ENCODE assay signal across 18 cellular contexts in the genomic region with DNA sequence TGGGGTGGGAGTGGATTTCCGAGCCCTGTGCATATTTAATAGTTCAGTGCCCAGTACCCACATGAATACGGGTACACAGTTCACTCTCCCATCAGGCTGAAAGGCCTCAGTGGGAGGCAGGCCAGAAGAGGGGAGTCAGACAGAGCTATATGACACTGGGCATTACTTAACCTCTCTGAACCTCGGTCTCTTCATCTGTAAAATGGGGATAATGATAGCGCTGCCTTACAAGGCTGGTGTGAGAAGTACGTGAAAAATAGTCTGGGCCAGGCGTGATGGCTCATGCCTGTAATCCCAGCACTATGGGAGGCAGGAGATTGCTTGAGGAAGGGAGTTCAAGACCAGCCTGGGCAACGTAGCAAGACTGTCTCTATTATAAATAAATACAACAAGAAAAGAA. TPM values are rescaled to one million over a fixed set of nuclear protein-coding genes. Genes with fewer than 3 reads are reported as not detected.
DNase-seq lines count a peak whose midpoint lies in the region; ATAC-seq, FAIRE-seq and TF ChIP-seq lines count a peak whose summit lies in the region.
"Had no signal": no experiment of that assay in that cellular context is flagged by ENCODE, and none has a peak within 500 bp of the region (broad histone marks: within the 10 kb centered on the region; RNA-seq: fewer than 3 reads in every experiment).

No MANE protein-coding gene starts in this region.

- intact Hi-C loops in HepG2 (cut with micrococcal nuclease; ENCODE audit: unreplicated experiment), result loop anchor here (5.0 kb wide), 1 partner anchor 179 kb away; no protein-coding TSS in a partner anchor
- intact Hi-C loops in right lobe of liver (cut with DNase I), result no loop called here
- intact Hi-C loops in mammary epithelial cell (cut with micrococcal nuclease), result no loop called here

- peak overlapping the region; percentile 34 for H4K91ac ChIP-seq in H1 (replicated peaks; ENCODE audit: insufficient read length, low read length)

- FAIRE-seq in HepG2 (lab: Jason Lieb, UNC) (no peak), H1 (lab: Jason Lieb, UNC) (no peak)

- H3K4me3 ChIP-seq in HepG2 (replicated peaks in 1 of 3; ENCODE audit: insufficient read depth in 1 of 3, low read depth in 2 of 3, low read length in 3 of 3), result no peak overlapping the region
- H3K4me3 ChIP-seq in right lobe of liver, result no peak overlapping the region
- no peak overlapping the region; a peak in 1 of 8 replicates for H3K4me3 ChIP-seq in H1 (ENCODE audit: extremely low read depth in 1 of 4, insufficient read depth in 2 of 4, low read depth in 3 of 4, low read length in 4 of 4)
- H3K4me3 ChIP-seq in mammary epithelial cell (replicated peaks in 1 of 3; ENCODE audit: insufficient read depth in 1 of 3, low read depth in 2 of 3, low read length in 3 of 3), result no peak overlapping the region
- H3K4me3 ChIP-seq: MG63 had no signal

- no peak overlapping the region for H3K56ac ChIP-seq in H1 (replicated peaks; ENCODE audit: insufficient read length, low read depth, low read length)

- H3K27me3 ChIP-seq in HepG2 (ENCODE audit: control insufficient read depth in 1 of 2, insufficient read depth in 2 of 2, low read length in 2 of 2), result peaks cover 11 to 36% of the 10 kb centered on the region in 2 experiments
- no peaks in the 10 kb centered on the region for H3K27me3 ChIP-seq in right lobe of liver
- peaks cover 0 to 11% (median 7%) of the 10 kb centered on the region in 4 experiments; a peak in 5 of 7 replicates for H3K27me3 ChIP-seq in H1 (replicated peaks in 1 of 4; ENCODE audit: control insufficient read depth in 3 of 4, extremely low read depth in 1 of 4, insufficient read depth in 3 of 4, low read length in 3 of 4)
- peaks cover 9% of the 10 kb centered on the region for H3K27me3 ChIP-seq in mammary epithelial cell (ENCODE audit: insufficient read depth, low read length)
- H3K27me3 ChIP-seq: MG63 had no signal

- H3K79me2 ChIP-seq in HepG2 (ENCODE audit: insufficient read depth, low read length) (no peaks in the 10 kb centered on the region), H1 (ENCODE audit: control insufficient read depth in 1 of 2, insufficient read depth in 2 of 2, low read length in 2 of 2) (peaks cover 19 to 77% of the 10 kb centered on the region in 2 experiments), mammary epithelial cell (ENCODE audit: insufficient read depth, low read length) (no peaks in the 10 kb centered on the region)

- H3K27ac Mint-ChIP-seq in progenitor cell of endocrine pancreas, result no peak overlapping the region

- no peak overlapping the region for H3K14ac ChIP-seq in H1 (ENCODE audit: insufficient read length)

- DNase-seq in HepG2 (ENCODE audit: low spot score) (no peak), right lobe of liver (no peak), H1 (ENCODE audit: low read depth in 1 of 2, low spot score in 2 of 2) (no peak), progenitor cell of endocrine pancreas (ENCODE audit: low spot score, unreplicated experiment) (no peak), 8988T (no peak), mammary epithelial cell (no peak)
- DNase-seq: Caco-2, EL, Karpas-422, MG63, NCI-H1092 treated with DMSO at 0.1 percent for 48 hours, NCI-H1694, NCI-H2107, NCI-H446 treated with DMSO at 0.1 percent for 48 hours, NCI-H748 treated with DMSO at 0.1 percent for 48 hours, OCI-M1 had no signal

- BruUV-seq in HepG2 (replicated peaks; lab: Mats Ljungman, UMichigan) (no TSS peak), mammary epithelial cell (replicated peaks; lab: Mats Ljungman, UMichigan) (no TSS peak)

- peaks cover 28% of the 10 kb centered on the region for H3K79me1 ChIP-seq in H1 (ENCODE audit: low read depth, low read length)

- H3K4me2 ChIP-seq in HepG2 (ENCODE audit: low read depth, low read length), result no peak overlapping the region
- H3K4me2 ChIP-seq in H1 (ENCODE audit: insufficient read depth in 1 of 2, low read depth in 2 of 2, low read length in 2 of 2), result peak overlapping the region in 1 of 2 experiments; percentile 11; a peak in 1 of 4 replicates
- no peak overlapping the region for H3K4me2 ChIP-seq in mammary epithelial cell (ENCODE audit: insufficient read depth, low read depth, low read length)

- H3K27ac ChIP-seq in HepG2 (ENCODE audit: extremely low read length, insufficient read depth, low read length) (no peak overlapping the region), right lobe of liver (no peak overlapping the region), H1 (ENCODE audit: low read depth, low read length) (peak overlapping the region; percentile 18; the same call in 1 of the 2 replicates), mammary epithelial cell (ENCODE audit: insufficient read depth, low read depth, low read length) (no peak overlapping the region)
- H3K27ac ChIP-seq: C4-2B had no signal

- H3K4ac ChIP-seq in H1 (replicated peaks; ENCODE audit: insufficient read length, low read depth, low read length), result peak overlapping the region; percentile 71

- CTCF ChIA-PET in HepG2 (lab: Yijun Ruan, JAX; ENCODE audit: low intra/inter-chr PET ratio, low total read pairs), result no interaction called here
- CTCF ChIA-PET in H1 (lab: Charles Lee; ENCODE audit: partially characterized antibody), result interaction anchor here (0.5 to 1.7 kb wide), 3 partner anchors 10 to 310 kb away, joined by 3 to 4 read pairs (median 4); no protein-coding TSS in a partner anchor
- CTCF ChIA-PET in mammary epithelial cell (lab: Charles Lee; ENCODE audit: low non-redundant PET), result no interaction called here

- in situ Hi-C loops in HepG2 (cut with HindIII; ENCODE audit: extremely low pct_ligation_motif_present, low pct_unique_long_range_greater_than_20kb) (no loop called here), mammary epithelial cell (cut with MboI; ENCODE audit: low sequenced_read_pairs in 2 of 2) (loop anchor here in 1 of 2 donors (10.0 kb wide), 1 partner anchor 276 kb away; no protein-coding TSS in a partner anchor)

- peak overlapping the region; percentile 52; the same call in 1 of the 2 replicates for H2BK20ac ChIP-seq in H1 (ENCODE audit: low read length)

- H3K27me3 Mint-ChIP-seq in progenitor cell of endocrine pancreas, result peaks cover 8% of the 10 kb centered on the region

- H2AFZ ChIP-seq in HepG2 (ENCODE audit: low read length), result no peak overlapping the region
- H2AFZ ChIP-seq in H1 (ENCODE audit: low read length), result no peak overlapping the region
- H2AFZ ChIP-seq in mammary epithelial cell (ENCODE audit: low read depth, low read length), result no peak overlapping the region

- TF ChIP-seq CTCF in HepG2 (CRISPR knock-in tag; IDR thresholded peaks at IDR 0.05) (no peak), right lobe of liver (IDR thresholded peaks at IDR 0.05) (no peak), H1 (IDR thresholded peaks at IDR 0.05; ENCODE audit: control extremely low read depth in 1 of 3, insufficient read depth in 1 of 3, low read depth in 1 of 3, low read length in 3 of 3) (no peak), progenitor cell of endocrine pancreas (IDR thresholded peaks at IDR 0.05; ENCODE audit: unreplicated experiment) (no peak), mammary epithelial cell (conservative IDR thresholded peaks at IDR 0.05 in 1 of 2, IDR thresholded peaks at IDR 0.05 in 1 of 2; ENCODE audit: extremely low read depth in 1 of 2, insufficient read depth in 1 of 2, low read depth in 1 of 2, low read length in 2 of 2) (no peak)

- H2BK15ac ChIP-seq in H1 (ENCODE audit: low read length), result peak overlapping the region; percentile 98

- ATAC-seq in HepG2 (no peak), right lobe of liver (no peak), HG03025 (IDR thresholded peaks at IDR 0.05; ENCODE audit: low FRiP score, unreplicated experiment) (no peak)

- peaks cover 15% of the 10 kb centered on the region; the same call in 1 of the 2 replicates for H3K23me2 ChIP-seq in H1 (ENCODE audit: low read depth, low read length)

- dilution Hi-C loops in mammary epithelial cell (cut with HindIII; ENCODE audit: low sequenced_read_pairs), result loop anchor here (25.0 kb wide), 2 partner anchors 169 to 269 kb away; a partner anchor contains a TSS

- no peaks in the 10 kb centered on the region for H3K9me3 Mint-ChIP-seq in progenitor cell of endocrine pancreas (ENCODE audit: low read depth)

- no peak overlapping the region for H2BK120ac ChIP-seq in H1 (replicated peaks; ENCODE audit: low read depth, low read length)

- H2AK5ac ChIP-seq in H1 (ENCODE audit: low read depth, low read length), result peak overlapping the region; percentile 98

- TF ChIP-seq EP300 in HepG2 (IDR thresholded peaks at IDR 0.05; ENCODE audit: low read depth in 2 of 2, low read length in 2 of 2) (no peak), HepG2 (CRISPR knock-in tag; IDR thresholded peaks at IDR 0.05; ENCODE audit: borderline replicate concordance) (no peak), H1 (IDR thresholded peaks at IDR 0.05; ENCODE audit: borderline replicate concordance in 1 of 2, low read depth in 2 of 2, low read length in 2 of 2) (no peak)

- TF ChIP-seq RAD21 in HepG2 (CRISPR knock-in tag; IDR thresholded peaks at IDR 0.05) (no peak), H1 (IDR thresholded peaks at IDR 0.05 in 1 of 2, conservative IDR thresholded peaks at IDR 0.05 in 1 of 2; ENCODE audit: low read depth in 2 of 2, low read length in 2 of 2) (no peak)

- H2BK12ac ChIP-seq in H1 (ENCODE audit: low read depth, low read length), result peak overlapping the region; percentile 82

- H3K4me1 Mint-ChIP-seq in progenitor cell of endocrine pancreas (ENCODE audit: low read depth), result peaks cover 18% of the 10 kb centered on the region

- H3K18ac ChIP-seq in H1 (ENCODE audit: extremely low read depth, low read length), result 0 out of 2 replicates have a peak overlapping the region, but pooled peaks have one; percentile 71

- H3K9me3 ChIP-seq in HepG2 (ENCODE audit: low read length) (no peaks in the 10 kb centered on the region), right lobe of liver (no peaks in the 10 kb centered on the region), H1 (ENCODE audit: insufficient read depth in 2 of 2, low read depth in 1 of 2, low read length in 1 of 2) (no peaks in the 10 kb centered on the region), mammary epithelial cell (replicated peaks; ENCODE audit: insufficient read depth, low read length) (no peaks in the 10 kb centered on the region)
- H3K9me3 ChIP-seq: Caco-2, MG63 had no signal

- peak overlapping the region; percentile 14 for H3K4me3 Mint-ChIP-seq in progenitor cell of endocrine pancreas (ENCODE audit: low read depth)

- no peak overlapping the region for H3K9ac ChIP-seq in HepG2 (ENCODE audit: insufficient read depth, low read depth, low read length)
- no peak overlapping the region for H3K9ac ChIP-seq in H1 (replicated peaks in 1 of 4; ENCODE audit: extremely low read depth in 1 of 4, low read depth in 3 of 4, low read length in 3 of 4)
- no peak overlapping the region for H3K9ac ChIP-seq in mammary epithelial cell (ENCODE audit: insufficient read depth, low read length)

- no peak overlapping the region for H4K8ac ChIP-seq in H1 (ENCODE audit: extremely low read depth, insufficient read depth, low read length)

- H3K23ac ChIP-seq in H1 (ENCODE audit: insufficient read length), result no peak overlapping the region

- POLR2A ChIA-PET in HepG2 (lab: Yijun Ruan, JAX), result no interaction called here
- POLR2A ChIA-PET in H1 (lab: Charles Lee; ENCODE audit: partially characterized antibody), result interaction anchor here (0.7 to 11.4 kb wide), 7 partner anchors 18 to 181 kb away, joined by 3 to 114 read pairs (median 11); a partner anchor contains a TSS

- H4K20me1 ChIP-seq in HepG2 (ENCODE audit: insufficient read depth, low read length) (no peaks in the 10 kb centered on the region; the same call in 1 of the 2 replicates), H1 (replicated peaks in 1 of 2; ENCODE audit: control insufficient read depth in 1 of 2, insufficient read depth in 2 of 2, low read length in 2 of 2) (peaks cover 9% of the 10 kb centered on the region in 2 experiments), mammary epithelial cell (ENCODE audit: insufficient read depth, low read length) (no peaks in the 10 kb centered on the region)

- H3K36me3 Mint-ChIP-seq in progenitor cell of endocrine pancreas (ENCODE audit: insufficient read depth), result peaks cover 4% of the 10 kb centered on the region

- peak overlapping the region; percentile 8 for H4K5ac ChIP-seq in H1 (ENCODE audit: insufficient read length, low read depth, low read length)

- TF ChIP-seq POLR2A in HepG2 (IDR thresholded peaks at IDR 0.05; ENCODE audit: insufficient read depth in 1 of 2, low read depth in 2 of 2, low read length in 2 of 2) (no peak), right lobe of liver (IDR thresholded peaks at IDR 0.05) (no peak), H1 (IDR thresholded peaks at IDR 0.05; ENCODE audit: control extremely low read depth in 1 of 2, low read depth in 2 of 2, low read length in 2 of 2) (no peak)

- H3K4me1 ChIP-seq in HepG2 (ENCODE audit: insufficient read depth, low read length), result peaks cover 18% of the 10 kb centered on the region
- H3K4me1 ChIP-seq in right lobe of liver, result peaks cover 0 to 11% (median 4%) of the 10 kb centered on the region in 4 donors
- H3K4me1 ChIP-seq in H1 (replicated peaks in 1 of 4; ENCODE audit: control insufficient read depth in 3 of 4, insufficient read depth in 4 of 4, low read length in 3 of 4), result peaks cover 8 to 46% (median 32%) of the 10 kb centered on the region in 4 experiments
- H3K4me1 ChIP-seq in mammary epithelial cell (ENCODE audit: insufficient read depth, low read length), result peaks cover 21% of the 10 kb centered on the region
- H3K4me1 ChIP-seq: Caco-2 had no signal

- WGBS in HepG2 (ENCODE audit: low lambda C conversion rate), result 72% methylated on average over 7 of the region's 7 CpGs
- 89% methylated on average over 7 of the region's 7 CpGs for WGBS in right lobe of liver (ENCODE audit: insufficient coverage, low coverage, low lambda C conversion rate, missing lambda C conversion rate)
- 89% methylated on average over 7 of the region's 7 CpGs; no CpG with 5 or more reads in 1 of the 2 experiments for WGBS in H1 (ENCODE audit: extremely low coverage in 1 of 2, insufficient coverage in 1 of 2, insufficient read length in 1 of 2, insufficient replicate concordance in 2 of 2, low coverage in 1 of 2, low lambda C conversion rate in 2 of 2, missing lambda C conversion rate in 1 of 2), 2 experiments
- 91% methylated on average over 7 of the region's 7 CpGs for WGBS in mammary epithelial cell (ENCODE audit: low coverage, missing lambda C conversion rate)

- H2BK5ac ChIP-seq in H1 (ENCODE audit: low read depth, low read length), result peak overlapping the region; percentile 66; the same call in 1 of the 2 replicates

- H3K36me3 ChIP-seq in HepG2 (replicated peaks in 1 of 2; ENCODE audit: control insufficient read depth in 1 of 2, insufficient read depth in 2 of 2, low read length in 2 of 2) (no peaks in the 10 kb centered on the region), right lobe of liver (no peaks in the 10 kb centered on the region), H1 (ENCODE audit: control insufficient read depth in 2 of 4, insufficient read depth in 4 of 4, low read length in 3 of 4) (peaks cover 0 to 27% (median 2%) of the 10 kb centered on the region in 4 experiments; a peak in 3 of 8 replicates), mammary epithelial cell (ENCODE audit: insufficient read depth, low read length) (no peaks in the 10 kb centered on the region)
- H3K36me3 ChIP-seq: MG63 had no signal

RNA-seq across cellular contexts. Expression of a gene that starts 3.6 kb away (rescaled TPM):
- total RNA-seq in HepG2 (2016; rRNA removed; fragmentation: Illumina TruSeq; extraction: Trizol) (0.24 and 0.53 TPM in 2 replicates), right lobe of liver (10 to 100 TPM in 1 of 6 experiments, 1 to 10 TPM in 5; 2.6 to 20.8 (median 5.1) TPM), progenitor cell of endocrine pancreas (40.6 and 44.3 TPM in 2 replicates), mammary epithelial cell (1 to 10 TPM in 1 of 2 donors, under 1 TPM in 1; 0.38 to 3.2 TPM)
- not detected in 2 replicates for total RNA-seq in HepG2 (2016; cell fraction: cytosol; rRNA removed; fragmentation: Illumina TruSeq; extraction: Trizol; ENCODE audit: low read depth)
- 0.16 and 0.37 TPM in 2 replicates for total RNA-seq in HepG2 (2016; cell fraction: insoluble cytoplasmic fraction; rRNA removed; fragmentation: Illumina TruSeq; extraction: Trizol)
- total RNA-seq in HepG2 (2016; cell fraction: membrane; rRNA removed; fragmentation: Illumina TruSeq; extraction: Trizol), result 0.10 and 0.15 TPM in 2 replicates
- 0.19 and 0.25 TPM in 2 replicates for total RNA-seq in HepG2 (2016; cell fraction: nucleus; rRNA removed; fragmentation: Illumina TruSeq; extraction: Trizol)
- polyA plus RNA-seq in HepG2 (2011; rRNA removed) (0.46 and 0.52 TPM in 2 replicates), H1 (2011; rRNA removed) (160 and 196 TPM in 2 replicates), mammary epithelial cell (0.18 TPM)
- 0.58 and 0.77 TPM in 2 replicates for polyA plus RNA-seq in HepG2 (2011; cell fraction: cytosol; rRNA removed)
- polyA plus RNA-seq in HepG2 (2011; cell fraction: nucleus; rRNA removed), result 0.24 and 0.72 TPM in 2 replicates
- 0.30 and 0.51 TPM in 2 replicates for polyA plus RNA-seq in HepG2 (2012)
- polyA plus RNA-seq in HepG2 (2016; cell fraction: cytosol; fragmentation: Illumina TruSeq; extraction: Trizol; ENCODE audit: low read depth), result 0.07 and 0.14 TPM in 2 replicates
- polyA plus RNA-seq in HepG2 (2016; cell fraction: insoluble cytoplasmic fraction; fragmentation: Illumina TruSeq; extraction: Trizol; ENCODE audit: low read depth), result 0.40 and 0.56 TPM in 2 replicates
- polyA plus RNA-seq in HepG2 (2016; cell fraction: membrane; fragmentation: Illumina TruSeq; extraction: Trizol; ENCODE audit: low read depth), result 0.20 and 0.35 TPM in 2 replicates
- polyA plus RNA-seq in HepG2 (2016; cell fraction: nucleus; fragmentation: Illumina TruSeq; extraction: Trizol; ENCODE audit: insufficient read depth, low read depth), result 1.8 and 2.0 TPM in 2 replicates
- 0.96 and 1.9 TPM in 2 replicates for polyA minus RNA-seq in HepG2 (2011; rRNA and poly(A)+ RNA removed; ENCODE audit: low replicate concordance)
- polyA minus RNA-seq in HepG2 (2011; cell fraction: cytosol; rRNA and poly(A)+ RNA removed), result 0.44 and 0.59 TPM in 2 replicates
- 0.26 and 0.75 TPM in 2 replicates for polyA minus RNA-seq in HepG2 (2011; cell fraction: nucleus; rRNA and poly(A)+ RNA removed)
- 106 and 109 TPM in 2 replicates for total RNA-seq in H1 (2021; fragmentation: NEBNext Ultra II Directional; extraction: Animal tissue kit (Norgen Biotek cat#: 25700))
- 130 TPM for polyA plus RNA-seq in H1 (2011; cell fraction: cytosol; rRNA removed)
- 137 TPM for polyA plus RNA-seq in H1 (2011; cell fraction: nucleus; rRNA removed)
- 86.5 to 102 TPM (median 91.9 TPM) in 4 replicates for polyA plus RNA-seq in H1 (2012, experiment 1 of 2)
- 82.1 TPM for polyA plus RNA-seq in H1 (2012, experiment 2 of 2)
- 171 TPM for polyA plus RNA-seq in H1 (2013, experiment 1 of 2)
- 188 TPM for polyA plus RNA-seq in H1 (2013, experiment 2 of 2)
- polyA minus RNA-seq in H1 (2011; rRNA and poly(A)+ RNA removed), result 99.0 and 101 TPM in 2 replicates
- polyA minus RNA-seq in H1 (2011; cell fraction: cytosol; rRNA and poly(A)+ RNA removed), result 96.7 TPM
- 80.6 TPM for polyA minus RNA-seq in H1 (2011; cell fraction: nucleus; rRNA and poly(A)+ RNA removed)
- polyA minus RNA-seq in mammary epithelial cell, result not detected
